In genomic region chr3:42052132-42052866, GRCh38 we compare ENCODE assay signal across 8 cellular contexts. TPM values are rescaled to one million over a fixed set of nuclear protein-coding genes. Genes with fewer than 3 reads are reported as not detected.
DNase-seq lines count a peak whose midpoint lies in the region; ATAC-seq, FAIRE-seq and TF ChIP-seq lines count a peak whose summit lies in the region.

No MANE protein-coding gene starts in this region.

- H3K9me3 ChIP-seq in neural progenitor cell (ENCODE audit: low read depth) (no peaks in the 10 kb centered on the region), ovary (no peaks in the 10 kb centered on the region)

- TF ChIP-seq CTCF in epithelial cell of esophagus (IDR thresholded peaks at IDR 0.05; ENCODE audit: insufficient read depth, low read depth, low read length, missing control alignments) (no peak), neural progenitor cell (IDR thresholded peaks at IDR 0.05) (no peak), ovary (IDR thresholded peaks at IDR 0.05) (no peak)

- H3K36me3 ChIP-seq in neural progenitor cell (no peaks in the 10 kb centered on the region), ovary (no peaks in the 10 kb centered on the region)

- 54 to 70% (median 66%) methylated on average over 5 of the region's 5 CpGs for WGBS in ovary, 3 donors

- peak; percentile 28 for FAIRE-seq in GM12891 (lab: Jason Lieb, UNC)

- peaks cover 88% of the 10 kb centered on the region for H3K79me2 ChIP-seq in neural progenitor cell (ENCODE audit: low read depth)

- no peak overlapping the region for H3K9ac ChIP-seq in neural progenitor cell

- H3K4me1 Mint-ChIP-seq in neural progenitor cell, result peaks cover 67% of the 10 kb centered on the region

- H2AFZ ChIP-seq in neural progenitor cell (replicated peaks), result no peak overlapping the region

- H3K27ac Mint-ChIP-seq in neural progenitor cell, result peak overlapping the region; percentile 99

- H3K4me1 ChIP-seq in neural progenitor cell, result peaks cover 50% of the 10 kb centered on the region
- H3K4me1 ChIP-seq in ovary (ENCODE audit: insufficient read depth), result peaks cover 7% of the 10 kb centered on the region

- H4K20me1 ChIP-seq in neural progenitor cell (ENCODE audit: low read depth), result peaks cover 40% of the 10 kb centered on the region

- peaks cover 5% of the 10 kb centered on the region for H3K36me3 Mint-ChIP-seq in neural progenitor cell

- peak overlapping the region; percentile 78 for H3K4me2 ChIP-seq in neural progenitor cell

- no peaks in the 10 kb centered on the region for H3K27me3 Mint-ChIP-seq in neural progenitor cell (ENCODE audit: insufficient read depth, low read depth)

- peak overlapping the region; percentile 75 for H3K27ac ChIP-seq in neural progenitor cell
- H3K27ac ChIP-seq in ovary, result no peak overlapping the region

- H3F3A ChIP-seq in neural progenitor cell (ENCODE audit: low read depth), result peaks cover 40% of the 10 kb centered on the region

- intact Hi-C loops in ovary (cut with DNase I), result no loop called here

- peak overlapping the region; percentile 68 for H3K4me3 Mint-ChIP-seq in neural progenitor cell

- TF ChIP-seq POLR2A in GM12891 (IDR thresholded peaks at IDR 0.05; ENCODE audit: low read depth, low read length), result no peak
- TF ChIP-seq POLR2A in ovary (IDR thresholded peaks at IDR 0.05), result no peak

- H3K27me3 ChIP-seq in neural progenitor cell (no peaks in the 10 kb centered on the region), ovary (no peaks in the 10 kb centered on the region)

- H3K4me3 ChIP-seq in epithelial cell of esophagus (ENCODE audit: low read length) (no peak overlapping the region), neural progenitor cell (peak overlapping the region; percentile 19), ovary (no peak overlapping the region)

- H3K9me3 Mint-ChIP-seq in neural progenitor cell, result peaks cover 2% of the 10 kb centered on the region

- peak; percentile 68 for ATAC-seq in HG03280 (IDR thresholded peaks at IDR 0.05; ENCODE audit: unreplicated experiment)
- no peak for ATAC-seq in HG02970 (IDR thresholded peaks at IDR 0.05; ENCODE audit: low FRiP score, unreplicated experiment)

- DNase-seq in GM12891 (ENCODE audit: insufficient read length, low spot score) (no peak), epithelial cell of esophagus (ENCODE audit: low read depth) (peak; percentile 43), neural progenitor cell (ENCODE audit: low spot score) (no peak), DMS53 (lab: John Stamatoyannopoulos, UW) (no peak), ovary (no peak), GDM1 (lab: John Stamatoyannopoulos, UW) (no peak)

- TF ChIP-seq EP300 in ovary (IDR thresholded peaks at IDR 0.05), result no peak

TF ChIP-seq in GM12891, 5 proteins besides CTCF, POLR2A, EP300 and RAD21:
- TF ChIP-seq SPI1 (IDR thresholded peaks at IDR 0.05; ENCODE audit: low read depth, low read length) (no peak), POU2F2 (IDR thresholded peaks at IDR 0.05; ENCODE audit: low read depth, low read length) (peak; percentile 83; the same call in 1 of the 2 replicates), TAF1 (IDR thresholded peaks at IDR 0.05; ENCODE audit: low read depth, low read length) (no peak)

RNA-seq across cellular contexts. Expression of gene TRAK1, which starts 38.9 kb away (rescaled TPM):
- polyA plus RNA-seq in GM12891 (2012; ENCODE audit: low read depth, missing spikeins), result 19.6 TPM
- total RNA-seq in neural progenitor cell (ENCODE audit: low replicate concordance) (32.2 and 41.3 TPM in 2 replicates), ovary (10 to 100 TPM; 11.7 to 17.7 (median 14.9) TPM)
- polyA plus RNA-seq in ovary, result 10 to 100 TPM in 1 of 2 donors, 1 to 10 TPM in 1; 7.1 to 16.1 TPM
